Comparison of ENCODE assay signal across 12 cellular contexts in the genomic region with DNA sequence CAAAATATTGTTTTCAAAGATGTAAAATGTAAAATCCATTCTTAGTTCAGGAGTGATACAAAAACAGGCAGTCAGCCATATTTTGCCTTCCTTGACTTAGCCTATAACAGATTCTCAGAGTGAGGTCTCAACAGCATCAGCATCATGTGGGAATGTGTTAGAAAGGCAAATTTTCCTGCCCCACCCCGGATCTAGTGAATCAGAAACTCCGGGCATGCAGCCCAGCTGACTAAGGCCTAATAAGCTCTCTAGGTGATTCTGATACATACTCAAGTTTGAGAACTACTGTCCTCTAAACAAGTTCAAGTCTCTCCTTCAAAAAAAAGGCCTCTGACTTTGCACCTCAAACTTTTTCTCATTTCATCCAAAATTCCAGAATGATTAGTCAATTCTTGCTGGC. TPM values are rescaled to one million over a fixed set of nuclear protein-coding genes. Genes with fewer than 3 reads are reported as not detected.
DNase-seq lines count a peak whose midpoint lies in the region; ATAC-seq and TF ChIP-seq lines count a peak whose summit lies in the region.
"Had no signal": no experiment of that assay in that cellular context is flagged by ENCODE, and none has a peak within 500 bp of the region (broad histone marks: within the 10 kb centered on the region; RNA-seq: fewer than 3 reads in every experiment).

No MANE protein-coding gene starts in this region.

- no peaks in the 10 kb centered on the region for H3K36me3 ChIP-seq in esophagus squamous epithelium
- no peaks in the 10 kb centered on the region for H3K36me3 ChIP-seq in osteoblast (ENCODE audit: insufficient read depth, low read length)
- H3K36me3 ChIP-seq in testis (ENCODE audit: low read depth, missing control alignments) = no peaks in the 10 kb centered on the region
- H3K36me3 ChIP-seq: transverse colon had no signal

- 7 to 16% methylated on average over 2 of the region's 2 CpGs for WGBS in esophagus squamous epithelium, 2 donors
- 58 to 76% methylated on average over 2 of the region's 2 CpGs for WGBS in testis, 2 donors

- DNase-seq in EH (ENCODE audit: low read depth) = peak; percentile 98
- DNase-seq in RPMI7951 (ENCODE audit: low read depth) = peak; percentile 86
- DNase-seq in esophagus squamous epithelium (lab: John Stamatoyannopoulos, UW) = no peak
- DNase-seq in osteoblast (ENCODE audit: insufficient read length, low spot score, missing footprints) = peak; percentile 36
- DNase-seq in testis = no peak
- no peak for DNase-seq in AML-193 (lab: John Stamatoyannopoulos, UW)
- DNase-seq: activated CD4-positive, alpha-beta T cell treated with anti-CD3 and anti-CD28 coated beads, Interleukin-2, amount 50 U/mL, for 1 hour; amygdala; DND-41; transverse colon had no signal

- H3K4me1 ChIP-seq in esophagus squamous epithelium = peaks cover 0 to 22% (median 3%) of the 10 kb centered on the region in 3 donors
- peaks cover 34% of the 10 kb centered on the region for H3K4me1 ChIP-seq in osteoblast (ENCODE audit: insufficient read depth, low read length)
- no peaks in the 10 kb centered on the region for H3K4me1 ChIP-seq in testis

- H3K9me3 ChIP-seq in esophagus squamous epithelium (no peaks in the 10 kb centered on the region), osteoblast (ENCODE audit: low read depth, low read length) (no peaks in the 10 kb centered on the region), testis (no peaks in the 10 kb centered on the region)
- H3K9me3 ChIP-seq: transverse colon had no signal

- no peaks in the 10 kb centered on the region for H3K79me2 ChIP-seq in osteoblast (ENCODE audit: insufficient read depth, low read length)

- TF ChIP-seq POLR2A in esophagus squamous epithelium (IDR thresholded peaks at IDR 0.05) (no peak), testis (IDR thresholded peaks at IDR 0.05) (no peak)

- intact Hi-C loops in esophagus squamous epithelium (cut with DNase I) (no loop called here), testis (cut with DNase I; ENCODE audit: low total_unique reads) (no loop called here)

- peak overlapping the region; percentile 17 to 54 (median 34) for H3K27ac ChIP-seq in esophagus squamous epithelium
- peak overlapping the region; percentile 82 for H3K27ac ChIP-seq in osteoblast (ENCODE audit: low read depth, low read length)
- no peak overlapping the region for H3K27ac ChIP-seq in testis
- H3K27ac ChIP-seq: transverse colon had no signal

- ATAC-seq in HG02884 (IDR thresholded peaks at IDR 0.05; ENCODE audit: unreplicated experiment) (no peak), GM21529 (IDR thresholded peaks at IDR 0.05; ENCODE audit: unreplicated experiment) (no peak)

- H3K27me3 ChIP-seq in esophagus squamous epithelium (no peaks in the 10 kb centered on the region), osteoblast (ENCODE audit: insufficient read depth, low read length) (no peaks in the 10 kb centered on the region), testis (no peaks in the 10 kb centered on the region)
- H3K27me3 ChIP-seq: transverse colon had no signal

- H4K20me1 ChIP-seq in osteoblast (ENCODE audit: insufficient read depth, low read length) = no peaks in the 10 kb centered on the region

- H3K4me3 ChIP-seq in esophagus squamous epithelium (no peak overlapping the region), osteoblast (ENCODE audit: insufficient read depth, low read length) (no peak overlapping the region), testis (no peak overlapping the region)
- H3K4me3 ChIP-seq: transverse colon had no signal

- no peak for TF ChIP-seq CTCF in esophagus squamous epithelium (IDR thresholded peaks at IDR 0.05)
- no peak for TF ChIP-seq CTCF in osteoblast (IDR thresholded peaks at IDR 0.05; ENCODE audit: extremely low read depth, low read depth, low read length)
- no peak for TF ChIP-seq CTCF in testis (IDR thresholded peaks at IDR 0.05)

- peak overlapping the region; percentile 20 for H3K4me2 ChIP-seq in osteoblast (ENCODE audit: insufficient read depth, low read length)

- H2AFZ ChIP-seq in osteoblast (ENCODE audit: low read length) = no peak overlapping the region

RNA-seq across cellular contexts. Expression of a gene that starts 46.9 kb away (rescaled TPM):
- 19.9 and 30.3 TPM in 2 replicates for total RNA-seq in RPMI7951 (2014; rRNA removed; shearing (Covaris generic))
- total RNA-seq in esophagus squamous epithelium (100 to 1,000 TPM in 1 of 4 donors, 10 to 100 TPM in 3; 59.7 to 114 (median 88.0) TPM), osteoblast (40.5 and 52.2 TPM in 2 replicates), testis (100 to 1,000 TPM; 114 to 128 TPM)
- polyA plus RNA-seq in testis (ENCODE audit: insufficient read depth, low read depth, low replicate concordance) = 67.0 TPM

Comparison
In these comparisons a context has a peak if more than half of its experiments do, and no peak if none do; other contexts are left out.
1. DNase-seq: peak in EH (single experiment), RPMI7951 (single experiment) and osteoblast (single experiment); none in esophagus squamous epithelium (single experiment), testis (single experiment) and AML-193 (0 of 2).
2. H3K27ac ChIP-seq: peak in esophagus squamous epithelium (4 of 4) and osteoblast (single experiment); none in testis (0 of 2).